In the genomic region with DNA sequence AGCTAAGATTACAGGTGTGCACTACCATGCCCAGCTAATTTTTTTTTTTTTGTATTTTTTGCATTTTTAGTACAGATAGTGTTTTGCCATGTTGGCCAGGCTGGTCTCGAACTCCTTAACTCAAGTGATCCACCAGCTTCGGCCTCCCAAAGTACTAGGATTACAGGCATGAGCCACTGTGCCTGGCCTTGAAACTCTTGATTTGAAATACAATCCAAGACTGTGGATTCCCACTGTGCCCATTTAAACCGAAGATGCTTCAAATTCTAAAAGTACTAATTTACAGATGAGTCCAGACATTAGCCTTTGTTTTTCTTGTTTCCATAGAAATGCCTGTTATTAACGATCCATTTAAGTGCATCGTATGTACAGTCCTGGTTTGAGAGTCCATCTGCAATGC, we compare ENCODE assay signal across 20 cellular contexts.
"Had no signal": no experiment of that assay in that cellular context is flagged by ENCODE, and none has a peak within 500 bp of the region (broad histone marks: within the 10 kb centered on the region; RNA-seq: fewer than 3 reads in every experiment).

No MANE protein-coding gene starts in this region.

- H3K36me3 ChIP-seq: breast epithelium, left ventricle myocardium inferior had no signal

- H3K4me1 Mint-ChIP-seq: activated naive CD8-positive, alpha-beta T cell treated with anti-CD3 and anti-CD28 coated beads, Interleukin-2, amount 10 ng/mL, durations not matched to agents 7 days and 5 days; central memory CD8-positive, alpha-beta T cell; naive thymus-derived CD8-positive, alpha-beta T cell; stimulated activated effector memory CD8-positive, alpha-beta T cell treated with anti-CD3 and anti-CD28 coated beads, Interleukin-12 subunit alpha, Interleukin-12 subunit beta, amount 100 ng/mL, for 72 hours; stimulated activated naive CD8-positive, alpha-beta T cell treated with anti-CD3 and anti-CD28 coated beads, Interleukin-15, amount 100 ng/mL, for 72 hours had no signal

- H3K9me3 Mint-ChIP-seq: activated naive CD8-positive, alpha-beta T cell treated with anti-CD3 and anti-CD28 coated beads, Interleukin-2, amount 10 ng/mL, durations not matched to agents 7 days and 5 days had no signal

- H3K27me3 Mint-ChIP-seq: activated CD4-positive, alpha-beta memory T cell treated with anti-CD3 and anti-CD28 coated beads for 36 hours; activated naive CD8-positive, alpha-beta T cell treated with anti-CD3 and anti-CD28 coated beads, Interleukin-2, amount 10 ng/mL, durations not matched to agents 7 days and 5 days; central memory CD8-positive, alpha-beta T cell; naive thymus-derived CD8-positive, alpha-beta T cell; stimulated activated naive CD8-positive, alpha-beta T cell treated with anti-CD3 and anti-CD28 coated beads, Interleukin-15, amount 100 ng/mL, for 72 hours had no signal

- H3K9me3 ChIP-seq: left ventricle myocardium inferior had no signal

- H3K27ac ChIP-seq: breast epithelium, heart left ventricle, left ventricle myocardium inferior, tibial artery had no signal

- ATAC-seq: heart left ventricle; naive thymus-derived CD8-positive, alpha-beta T cell; sciatic nerve; stimulated activated effector memory CD8-positive, alpha-beta T cell treated with anti-CD3 and anti-CD28 coated beads, Interleukin-12 subunit alpha, Interleukin-12 subunit beta, amount 100 ng/mL, for 72 hours; stimulated activated naive CD8-positive, alpha-beta T cell treated with anti-CD3 and anti-CD28 coated beads, Interleukin-15, amount 100 ng/mL, for 72 hours had no signal

- H3K27me3 ChIP-seq: breast epithelium, heart left ventricle, tibial artery had no signal

- H3K4me3 ChIP-seq: breast epithelium, heart left ventricle, left ventricle myocardium inferior, tibial artery had no signal

- H3K4me1 ChIP-seq: breast epithelium, tibial artery had no signal

- H3K4me3 Mint-ChIP-seq: activated CD4-positive, alpha-beta memory T cell treated with anti-CD3 and anti-CD28 coated beads for 36 hours; activated naive CD4-positive, alpha-beta T cell treated with anti-CD3 and anti-CD28 coated beads for 36 hours; activated naive CD8-positive, alpha-beta T cell treated with anti-CD3 and anti-CD28 coated beads, Interleukin-2, amount 10 ng/mL, durations not matched to agents 7 days and 5 days; central memory CD8-positive, alpha-beta T cell; mesothelial cell of epicardium; naive thymus-derived CD8-positive, alpha-beta T cell; stimulated activated effector memory CD8-positive, alpha-beta T cell treated with anti-CD3 and anti-CD28 coated beads, Interleukin-12 subunit alpha, Interleukin-12 subunit beta, amount 100 ng/mL, for 72 hours; stimulated activated naive CD8-positive, alpha-beta T cell treated with anti-CD3 and anti-CD28 coated beads, Interleukin-15, amount 100 ng/mL, for 72 hours had no signal

- DNase-seq: activated CD4-positive, alpha-beta memory T cell treated with anti-CD3 and anti-CD28 coated beads for 36 hours; activated CD4-positive, alpha-beta T cell treated with anti-CD3 and anti-CD28 coated beads for 4 hours; activated CD4-positive, CD25-positive, alpha-beta regulatory T cell; activated naive CD4-positive, alpha-beta T cell treated with anti-CD3 and anti-CD28 coated beads for 36 hours; activated naive CD8-positive, alpha-beta T cell treated with anti-CD3 and anti-CD28 coated beads, Interleukin-2, amount 10 ng/mL, durations not matched to agents 7 days and 5 days; activated T-cell treated with anti-CD3 and anti-CD28 coated beads, Interleukin-2, amount 50 U/mL, for 48 hours; amniotic stem cell; effector memory CD4-positive, alpha-beta T cell; heart left ventricle; left ventricle myocardium inferior; naive thymus-derived CD8-positive, alpha-beta T cell; small intestine; stimulated activated CD4-positive, alpha-beta T cell treated with anti-CD3 and anti-CD28 coated beads, Interleukin-2, amount 100 ng/mL, for 24 hours; stimulated activated naive CD8-positive, alpha-beta T cell treated with anti-CD3 and anti-CD28 coated beads, Interleukin-15, amount 100 ng/mL, for 72 hours; tibial artery had no signal

- H3K27ac Mint-ChIP-seq: activated CD4-positive, alpha-beta memory T cell treated with anti-CD3 and anti-CD28 coated beads for 36 hours; activated naive CD4-positive, alpha-beta T cell treated with anti-CD3 and anti-CD28 coated beads for 36 hours; activated naive CD8-positive, alpha-beta T cell treated with anti-CD3 and anti-CD28 coated beads, Interleukin-2, amount 10 ng/mL, durations not matched to agents 7 days and 5 days; mesothelial cell of epicardium; naive thymus-derived CD8-positive, alpha-beta T cell; stimulated activated effector memory CD8-positive, alpha-beta T cell treated with anti-CD3 and anti-CD28 coated beads, Interleukin-12 subunit alpha, Interleukin-12 subunit beta, amount 100 ng/mL, for 72 hours; stimulated activated naive CD8-positive, alpha-beta T cell treated with anti-CD3 and anti-CD28 coated beads, Interleukin-15, amount 100 ng/mL, for 72 hours had no signal

- H3K36me3 Mint-ChIP-seq: activated CD4-positive, alpha-beta memory T cell treated with anti-CD3 and anti-CD28 coated beads for 36 hours; activated naive CD8-positive, alpha-beta T cell treated with anti-CD3 and anti-CD28 coated beads, Interleukin-2, amount 10 ng/mL, durations not matched to agents 7 days and 5 days; mesothelial cell of epicardium; stimulated activated effector memory CD8-positive, alpha-beta T cell treated with anti-CD3 and anti-CD28 coated beads, Interleukin-12 subunit alpha, Interleukin-12 subunit beta, amount 100 ng/mL, for 72 hours had no signal
